8 cellular contexts compared by ENCODE assay signal in the genomic region with DNA sequence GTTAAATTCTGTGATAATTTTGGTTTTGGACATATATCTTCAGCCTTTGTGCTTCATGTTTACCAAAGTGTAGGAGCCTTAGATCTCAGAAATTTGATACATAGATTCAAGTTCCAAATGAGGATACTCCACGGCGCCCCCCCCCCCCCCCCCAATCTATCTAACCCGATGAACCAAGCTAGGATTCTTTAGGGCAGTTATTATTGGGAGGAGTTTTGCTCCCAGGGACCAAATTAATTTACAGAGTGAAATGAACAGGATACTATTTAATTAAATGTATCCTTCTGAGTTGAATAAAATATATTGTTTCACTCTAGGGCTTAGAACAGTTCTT. TPM values are rescaled to one million over a fixed set of nuclear protein-coding genes. Genes with fewer than 3 reads are reported as not detected.
DNase-seq lines count a peak whose midpoint lies in the region; TF ChIP-seq lines count a peak whose summit lies in the region.

No MANE protein-coding gene starts in this region.

- H3K4me2 ChIP-seq in Karpas-422 (ENCODE audit: low read depth, low read length, poor library complexity, severe bottlenecking) (peak overlapping the region; percentile 84), osteoblast (ENCODE audit: insufficient read depth, low read length) (peak overlapping the region; percentile 90)

- H3K9me3 ChIP-seq in Karpas-422 (ENCODE audit: low read length) (no peaks in the 10 kb centered on the region), osteoblast (ENCODE audit: low read depth, low read length) (no peaks in the 10 kb centered on the region)

- H3K4me3 ChIP-seq in Karpas-422 (ENCODE audit: low read length): peak overlapping the region; percentile 82
- no peak overlapping the region for H3K4me3 ChIP-seq in osteoblast (ENCODE audit: insufficient read depth, low read length)

- intact Hi-C loops in Calu3 (cut with micrococcal nuclease; ENCODE audit: unreplicated experiment): loop anchor here (5.0 to 10.0 kb wide), 3 partner anchors 64 to 118 kb away; no protein-coding TSS in a partner anchor

- no peak for DNase-seq in Calu3
- no peak for DNase-seq in Karpas-422
- no peak for DNase-seq in chondrocyte (ENCODE audit: low spot score)
- DNase-seq in osteoblast (ENCODE audit: insufficient read length, low spot score, missing footprints): no peak
- DNase-seq in midbrain (lab: John Stamatoyannopoulos, UW): no peak
- no peak for DNase-seq in NCI-H128 (lab: John Stamatoyannopoulos, UW; ENCODE audit: unreplicated experiment)
- no peak for DNase-seq in GM19240 (ENCODE audit: insufficient read length, low spot score)
- no peak for DNase-seq in stimulated activated CD4-positive, alpha-beta T cell treated with anti-CD3 and anti-CD28 coated beads, Interleukin-2, amount 100 ng/mL, for 24 hours

- H3K4me3 Mint-ChIP-seq in Calu3 (ENCODE audit: low read depth, unreplicated experiment) (peak overlapping the region; percentile 77), chondrocyte (ENCODE audit: unreplicated experiment) (peak overlapping the region; percentile 50)

- H3K27ac ChIP-seq in Karpas-422 (ENCODE audit: low read length): peak overlapping the region; percentile 27; the same call in 1 of the 2 replicates
- H3K27ac ChIP-seq in osteoblast (ENCODE audit: low read depth, low read length): no peak overlapping the region

- H3K27ac Mint-ChIP-seq in Calu3 (ENCODE audit: unreplicated experiment): no peak overlapping the region
- peak overlapping the region; percentile 62 for H3K27ac Mint-ChIP-seq in chondrocyte (ENCODE audit: unreplicated experiment)

- H3K27me3 ChIP-seq in Karpas-422 (ENCODE audit: low read length) (peaks cover 2% of the 10 kb centered on the region; the same call in 1 of the 2 replicates), osteoblast (ENCODE audit: insufficient read depth, low read length) (peaks cover 4% of the 10 kb centered on the region)

- no peak for TF ChIP-seq CTCF in Calu3 (IDR thresholded peaks at IDR 0.05; ENCODE audit: unreplicated experiment)
- no peak for TF ChIP-seq CTCF in chondrocyte (IDR thresholded peaks at IDR 0.05)
- TF ChIP-seq CTCF in osteoblast (IDR thresholded peaks at IDR 0.05; ENCODE audit: extremely low read depth, low read depth, low read length): no peak

- no TSS peak for BruUV-seq in Calu3 (replicated peaks; lab: Mats Ljungman, UMichigan)

- H3K9ac ChIP-seq in Karpas-422 (ENCODE audit: low read length): peak overlapping the region; percentile 87

- H3K9me3 Mint-ChIP-seq in Calu3 (ENCODE audit: low read depth, unreplicated experiment): no peaks in the 10 kb centered on the region
- H3K9me3 Mint-ChIP-seq in chondrocyte (ENCODE audit: low read depth): peaks cover 5% of the 10 kb centered on the region

- H3K36me3 ChIP-seq in Karpas-422 (ENCODE audit: insufficient read depth, low read length) (peaks cover 7% of the 10 kb centered on the region; the same call in 1 of the 2 replicates), osteoblast (ENCODE audit: insufficient read depth, low read length) (no peaks in the 10 kb centered on the region)

- CTCF ChIA-PET in Calu3 (lab: Charles Lee): no interaction called here

- peaks cover 24% of the 10 kb centered on the region for H3K4me1 Mint-ChIP-seq in Calu3 (ENCODE audit: low read depth, unreplicated experiment)
- H3K4me1 Mint-ChIP-seq in chondrocyte (ENCODE audit: low read depth): peaks cover 62% of the 10 kb centered on the region

- no peaks in the 10 kb centered on the region for H4K20me1 ChIP-seq in Karpas-422 (ENCODE audit: insufficient read depth, low read depth, low read length)
- H4K20me1 ChIP-seq in osteoblast (ENCODE audit: insufficient read depth, low read length): peaks cover 2% of the 10 kb centered on the region

- H3K27me3 Mint-ChIP-seq in Calu3 (ENCODE audit: unreplicated experiment) (no peaks in the 10 kb centered on the region), chondrocyte (ENCODE audit: low read depth) (no peaks in the 10 kb centered on the region)

- peaks cover 16% of the 10 kb centered on the region for H3K36me3 Mint-ChIP-seq in Calu3 (ENCODE audit: insufficient read depth, unreplicated experiment)
- H3K36me3 Mint-ChIP-seq in chondrocyte (ENCODE audit: low read depth): no peaks in the 10 kb centered on the region

- H3K79me2 ChIP-seq in Karpas-422 (ENCODE audit: low read length) (peaks cover 77% of the 10 kb centered on the region), osteoblast (ENCODE audit: insufficient read depth, low read length) (peaks cover 63% of the 10 kb centered on the region)

- peaks cover 24% of the 10 kb centered on the region for H3K4me1 ChIP-seq in Karpas-422 (ENCODE audit: low read length)
- H3K4me1 ChIP-seq in osteoblast (ENCODE audit: insufficient read depth, low read length): peaks cover 12% of the 10 kb centered on the region

- no peak overlapping the region for H2AFZ ChIP-seq in Karpas-422 (ENCODE audit: low read length)
- H2AFZ ChIP-seq in osteoblast (ENCODE audit: low read length): no peak overlapping the region

- no peaks in the 10 kb centered on the region for H3K9me2 ChIP-seq in Karpas-422 (replicated peaks; ENCODE audit: insufficient read depth, low read length)

RNA-seq across cellular contexts. Expression of a gene that starts 3.2 kb away (rescaled TPM):
- 21.8 and 22.1 TPM in 2 replicates for total RNA-seq in Calu3 (2022)
- 78.6 and 120 TPM in 2 replicates for total RNA-seq in Karpas-422 (2014; rRNA removed; shearing (Covaris generic); ENCODE audit: low replicate concordance)
- total RNA-seq in chondrocyte: 47.2 to 58.9 TPM (median 58.5 TPM) in 3 replicates
- 55.1 and 56.1 TPM in 2 replicates for total RNA-seq in osteoblast
